ENCODE assay signal across 20 cellular contexts in the genomic region with DNA sequence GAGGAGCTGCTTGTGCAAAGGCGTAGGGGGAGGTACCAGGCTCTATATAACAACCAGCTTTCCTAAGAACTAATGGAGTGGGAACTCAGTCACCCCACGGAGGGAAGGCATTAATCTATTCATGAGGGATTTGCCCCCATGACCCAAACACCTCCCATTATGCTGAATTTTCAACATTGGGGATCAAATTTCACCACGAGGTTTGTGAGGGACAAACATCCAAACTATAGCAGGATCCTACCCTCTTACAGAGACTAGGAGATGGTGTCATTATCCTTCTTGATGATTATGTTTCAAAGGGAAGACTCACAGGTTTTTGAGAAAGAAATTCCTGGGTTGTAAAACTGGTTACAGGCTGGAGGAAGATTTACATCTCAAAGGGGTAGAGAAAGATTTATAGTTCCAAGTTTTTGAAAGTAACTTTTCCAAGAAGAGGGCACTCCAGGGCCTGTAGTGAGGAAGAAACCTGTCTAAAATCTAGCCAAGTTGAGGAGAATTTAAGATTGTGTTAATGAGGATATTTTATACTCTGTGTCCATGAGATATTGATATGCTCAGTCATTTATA.
"Had no signal": no experiment of that assay in that cellular context is flagged by ENCODE, and none has a peak within 500 bp of the region (broad histone marks: within the 10 kb centered on the region; RNA-seq: fewer than 3 reads in every experiment).

No MANE protein-coding gene starts in this region.

- H3K36me3 Mint-ChIP-seq: activated CD4-positive, alpha-beta memory T cell treated with anti-CD3 and anti-CD28 coated beads for 36 hours; activated naive CD4-positive, alpha-beta T cell treated with anti-CD3 and anti-CD28 coated beads, Interleukin-2, amount 10 ng/mL, durations not matched to agents 7 days and 5 days; immature natural killer cell; naive thymus-derived CD4-positive, alpha-beta T cell; type B pancreatic cell had no signal

- H3K4me3 ChIP-seq: cardiac muscle cell, dorsolateral prefrontal cortex, esophagus muscularis mucosa, mucosa of descending colon, sigmoid colon, spleen, suprapubic skin had no signal

- H3K27ac ChIP-seq: cardiac muscle cell, dorsolateral prefrontal cortex, esophagus muscularis mucosa, sigmoid colon, spleen, suprapubic skin, WERI-Rb-1 had no signal

- H3K4me1 ChIP-seq: esophagus muscularis mucosa, sigmoid colon, spleen, suprapubic skin had no signal

- H3K9me3 Mint-ChIP-seq: stimulated activated naive CD8-positive, alpha-beta T cell treated with anti-CD3 and anti-CD28 coated beads, Interleukin-15, Interleukin-2, amounts not matched to agents 100 ng/mL and 50 ng/mL, for 24 hours; type B pancreatic cell had no signal

- H3K9me3 ChIP-seq: mucosa of descending colon, sigmoid colon, suprapubic skin had no signal

- ATAC-seq: activated CD4-positive, alpha-beta T cell treated with anti-CD3 and anti-CD28 coated beads for 36 hours; left cardiac atrium; mucosa of descending colon; naive thymus-derived CD4-positive, alpha-beta T cell; T-helper 17 cell had no signal

- H3K27ac Mint-ChIP-seq: activated CD4-positive, alpha-beta memory T cell treated with anti-CD3 and anti-CD28 coated beads for 36 hours; activated CD4-positive, alpha-beta T cell treated with anti-CD3 and anti-CD28 coated beads for 36 hours; activated naive CD4-positive, alpha-beta T cell treated with anti-CD3 and anti-CD28 coated beads, Interleukin-2, amount 10 ng/mL, durations not matched to agents 7 days and 5 days; activated T-cell treated with anti-CD3 and anti-CD28 coated beads, Interleukin-2, amount 50 U/mL, for 24 hours; immature natural killer cell; naive thymus-derived CD4-positive, alpha-beta T cell; stimulated activated naive CD8-positive, alpha-beta T cell treated with anti-CD3 and anti-CD28 coated beads, Interleukin-15, Interleukin-2, amounts not matched to agents 100 ng/mL and 50 ng/mL, for 24 hours; T-helper 17 cell; type B pancreatic cell had no signal

- H3K4me1 Mint-ChIP-seq: activated CD4-positive, alpha-beta T cell treated with anti-CD3 and anti-CD28 coated beads for 36 hours; activated naive CD4-positive, alpha-beta T cell treated with anti-CD3 and anti-CD28 coated beads, Interleukin-2, amount 10 ng/mL, durations not matched to agents 7 days and 5 days; immature natural killer cell; naive thymus-derived CD4-positive, alpha-beta T cell; T-helper 17 cell had no signal

- H3K27me3 ChIP-seq: cardiac muscle cell, dorsolateral prefrontal cortex, esophagus muscularis mucosa, sigmoid colon, spleen, suprapubic skin had no signal

- H3K4me3 Mint-ChIP-seq: activated CD4-positive, alpha-beta memory T cell treated with anti-CD3 and anti-CD28 coated beads for 36 hours; activated CD4-positive, alpha-beta T cell treated with anti-CD3 and anti-CD28 coated beads for 36 hours; activated naive CD4-positive, alpha-beta T cell treated with anti-CD3 and anti-CD28 coated beads, Interleukin-2, amount 10 ng/mL, durations not matched to agents 7 days and 5 days; activated T-cell treated with anti-CD3 and anti-CD28 coated beads, Interleukin-2, amount 50 U/mL, for 24 hours; immature natural killer cell; naive thymus-derived CD4-positive, alpha-beta T cell; stimulated activated naive CD8-positive, alpha-beta T cell treated with anti-CD3 and anti-CD28 coated beads, Interleukin-15, Interleukin-2, amounts not matched to agents 100 ng/mL and 50 ng/mL, for 24 hours; T-helper 17 cell; type B pancreatic cell had no signal

- H3K36me3 ChIP-seq: cardiac muscle cell, esophagus muscularis mucosa, sigmoid colon, spleen, suprapubic skin, WERI-Rb-1 had no signal

- DNase-seq: activated CD4-positive, alpha-beta memory T cell treated with anti-CD3 and anti-CD28 coated beads for 36 hours; activated CD4-positive, alpha-beta T cell treated with anti-CD3 and anti-CD28 coated beads for 36 hours; activated naive CD4-positive, alpha-beta T cell treated with anti-CD3 and anti-CD28 coated beads, Interleukin-2, amount 10 ng/mL, durations not matched to agents 7 days and 5 days; activated T-cell treated with anti-CD3 and anti-CD28 coated beads, Interleukin-2, amount 50 U/mL, for 24 hours; dorsolateral prefrontal cortex; glutamatergic neuron; hypothalamus; immature natural killer cell; left cardiac atrium; mucosa of descending colon; naive thymus-derived CD4-positive, alpha-beta T cell; sigmoid colon; spleen; T-helper 17 cell; WERI-Rb-1 had no signal

- H3K27me3 Mint-ChIP-seq: activated CD4-positive, alpha-beta memory T cell treated with anti-CD3 and anti-CD28 coated beads for 36 hours; activated CD4-positive, alpha-beta T cell treated with anti-CD3 and anti-CD28 coated beads for 36 hours; activated naive CD4-positive, alpha-beta T cell treated with anti-CD3 and anti-CD28 coated beads, Interleukin-2, amount 10 ng/mL, durations not matched to agents 7 days and 5 days; activated T-cell treated with anti-CD3 and anti-CD28 coated beads, Interleukin-2, amount 50 U/mL, for 24 hours; naive thymus-derived CD4-positive, alpha-beta T cell; stimulated activated naive CD8-positive, alpha-beta T cell treated with anti-CD3 and anti-CD28 coated beads, Interleukin-15, Interleukin-2, amounts not matched to agents 100 ng/mL and 50 ng/mL, for 24 hours; T-helper 17 cell; type B pancreatic cell had no signal
